ENCODE assay signal across 18 cellular contexts in genomic region chr1:57269621-57270235, GRCh38.
"Had no signal": no experiment of that assay in that cellular context is flagged by ENCODE, and none has a peak within 500 bp of the region (broad histone marks: within the 10 kb centered on the region; RNA-seq: fewer than 3 reads in every experiment).

No MANE protein-coding gene starts in this region.

- H3K27me3 Mint-ChIP-seq: activated CD8-positive, alpha-beta memory T cell treated with anti-CD3 and anti-CD28 coated beads, Interleukin-2, amount 10 ng/mL, durations not matched to agents 7 days and 5 days had no signal

- H3K9me3 ChIP-seq: adrenal gland, mucosa of descending colon, SJSA1 had no signal

- H3K4me3 ChIP-seq: adrenal gland, mucosa of descending colon, SJSA1, smooth muscle cell had no signal

- H3K27me3 ChIP-seq: adrenal gland, SJSA1 had no signal

- DNase-seq: activated CD4-positive, alpha-beta T cell treated with anti-CD3 and anti-CD28 coated beads, Interleukin-2, amount 50 U/mL, for 48 hours; activated CD8-positive, alpha-beta memory T cell treated with anti-CD3 and anti-CD28 coated beads, Interleukin-2, amount 10 ng/mL, durations not matched to agents 7 days and 5 days; activated naive CD4-positive, alpha-beta T cell treated with anti-CD3 and anti-CD28 coated beads, Interleukin-2, amount 50 U/mL, for 16 hours; activated T-cell treated with anti-CD3 and anti-CD28 coated beads, Interleukin-2, amount 50 U/mL, for 1 hour; adrenal gland; effector CD8-positive, alpha-beta T cell; foreskin melanocyte; head of caudate nucleus; left cardiac atrium; mucosa of descending colon; naive thymus-derived CD4-positive, alpha-beta T cell; posterior cingulate gyrus; stimulated activated CD4-positive, alpha-beta T cell treated with anti-CD3 and anti-CD28 coated beads, Interleukin-4, amount 100 ng/mL, for 4 hours; stimulated activated CD8-positive, alpha-beta memory T cell treated with anti-CD3 and anti-CD28 coated beads, Interleukin-4, amount 100 ng/mL, for 48 hours; stimulated activated naive CD8-positive, alpha-beta T cell treated with anti-CD3 and anti-CD28 coated beads, Interleukin-15, Interleukin-2, amounts not matched to agents 100 U/mL and 50 U/mL, for 24 hours; trophoblast cell had no signal

- H3K36me3 ChIP-seq: adrenal gland, SJSA1 had no signal

- H3K4me3 Mint-ChIP-seq: activated CD8-positive, alpha-beta memory T cell treated with anti-CD3 and anti-CD28 coated beads, Interleukin-2, amount 10 ng/mL, durations not matched to agents 7 days and 5 days; naive thymus-derived CD4-positive, alpha-beta T cell had no signal

- H3K4me1 Mint-ChIP-seq: activated CD8-positive, alpha-beta memory T cell treated with anti-CD3 and anti-CD28 coated beads, Interleukin-2, amount 10 ng/mL, durations not matched to agents 7 days and 5 days had no signal

- H3K36me3 Mint-ChIP-seq: activated CD8-positive, alpha-beta memory T cell treated with anti-CD3 and anti-CD28 coated beads, Interleukin-2, amount 10 ng/mL, durations not matched to agents 7 days and 5 days; naive thymus-derived CD4-positive, alpha-beta T cell had no signal

- H3K4me2 ChIP-seq: smooth muscle cell had no signal

- H3K27ac Mint-ChIP-seq: activated CD8-positive, alpha-beta memory T cell treated with anti-CD3 and anti-CD28 coated beads, Interleukin-2, amount 10 ng/mL, durations not matched to agents 7 days and 5 days; naive thymus-derived CD4-positive, alpha-beta T cell had no signal

- H3K4me1 ChIP-seq: adrenal gland, SJSA1 had no signal

- H3K27ac ChIP-seq: adrenal gland, SJSA1 had no signal
